Comparison of ENCODE assay signal across 25 cellular contexts in genomic region chr12:21566223-21566906, GRCh38. TPM values are rescaled to one million over a fixed set of nuclear protein-coding genes. Genes with fewer than 3 reads are reported as not detected.
DNase-seq lines count a peak whose midpoint lies in the region; ATAC-seq, FAIRE-seq and TF ChIP-seq lines count a peak whose summit lies in the region.
"Had no signal": no experiment of that assay in that cellular context is flagged by ENCODE, and none has a peak within 500 bp of the region (broad histone marks: within the 10 kb centered on the region; RNA-seq: fewer than 3 reads in every experiment).

No MANE protein-coding gene starts in this region.

- FAIRE-seq in A549 (lab: Jason Lieb, UNC) (no peak), kidney (lab: Jason Lieb, UNC) (peak; percentile 62)
- FAIRE-seq: GM19239, HTR-8/SVneo had no signal

- TF ChIP-seq CTCF in A549 (IDR thresholded peaks at IDR 0.05) (no peak), choroid plexus epithelial cell (conservative IDR thresholded peaks at IDR 0.05; ENCODE audit: low read depth, low read length) (no peak), kidney (IDR thresholded peaks at IDR 0.05; ENCODE audit: borderline replicate concordance, extremely low read depth, insufficient read depth) (no peak), A673 (conservative IDR thresholded peaks at IDR 0.05; ENCODE audit: low read depth, low read length) (no peak)

- no peak overlapping the region for H3K9ac ChIP-seq in kidney (ENCODE audit: low read length in 2 of 2)
- H3K9ac ChIP-seq: GM23248 had no signal

- H3K27ac ChIP-seq in A549: peak overlapping the region; percentile 15 to 78; a peak in 5 of 6 replicates
- peak overlapping the region in 1 of 2 donors; percentile 37 for H3K27ac ChIP-seq in kidney (ENCODE audit: low read depth in 2 of 2, low read length in 2 of 2)
- H3K27ac ChIP-seq in A673 (ENCODE audit: low read depth, low read length, poor library complexity, severe bottlenecking): no peak overlapping the region
- H3K27ac ChIP-seq: 22Rv1, GM23248 had no signal

- H3K36me3 ChIP-seq in kidney (ENCODE audit: control insufficient read depth in 1 of 2, insufficient read depth in 2 of 2, low read length in 2 of 2) (no peaks in the 10 kb centered on the region), A673 (ENCODE audit: insufficient read depth, low read length, poor library complexity, severe bottlenecking) (no peaks in the 10 kb centered on the region)
- H3K36me3 ChIP-seq: BE2C, HAP-1 had no signal

- peaks cover 54% of the 10 kb centered on the region for H3K4me1 ChIP-seq in A549
- H3K4me1 ChIP-seq in kidney (ENCODE audit: control insufficient read depth in 1 of 2, insufficient read depth in 1 of 2, low read depth in 1 of 2, low read length in 2 of 2): peaks cover 0 to 3% of the 10 kb centered on the region in 2 donors
- H3K4me1 ChIP-seq in A673 (ENCODE audit: insufficient read depth, low read length, poor library complexity, severe bottlenecking): no peaks in the 10 kb centered on the region
- H3K4me1 ChIP-seq: BE2C, HAP-1 had no signal

- intact Hi-C loops in kidney (cut with DNase I) (no loop called here), A673 (cut with micrococcal nuclease; ENCODE audit: unreplicated experiment) (no loop called here)

- H3K4me2 ChIP-seq in A549: peak overlapping the region; percentile 73

- no peaks in the 10 kb centered on the region for H3K27me3 ChIP-seq in A673 (replicated peaks; ENCODE audit: insufficient read depth, low read depth, low read length, poor library complexity)

- H3K4me3 ChIP-seq in A549: no peak overlapping the region
- H3K4me3 ChIP-seq in choroid plexus epithelial cell (ENCODE audit: low read depth, low read length): no peak overlapping the region
- no peak overlapping the region for H3K4me3 ChIP-seq in kidney (ENCODE audit: low read length in 2 of 2)
- H3K4me3 ChIP-seq in A673 (ENCODE audit: low read depth, low read length, poor library complexity, severe bottlenecking): no peak overlapping the region
- H3K4me3 ChIP-seq: GM23248, HAP-1 had no signal

- CTCF ChIA-PET in A549 (lab: Yijun Ruan, JAX): no interaction called here
- CTCF ChIA-PET in A673 (lab: Charles Lee): no interaction called here

- peak in 1 of 2 experiments; percentile 30; a peak in 1 of 6 replicates for ATAC-seq in A549

- BruUV-seq in A673 (replicated peaks; lab: Mats Ljungman, UMichigan): no TSS peak

- DNase-seq in A549 (ENCODE audit: low read depth in 1 of 2, low spot score in 1 of 2) (peak in 1 of 2 experiments; percentile 62), choroid plexus epithelial cell (ENCODE audit: low read depth) (peak; percentile 78), kidney (no peak), mucosa of gallbladder (ENCODE audit: low spot score) (peak; percentile 17), GDM1 (lab: John Stamatoyannopoulos, UW) (no peak), A673 (ENCODE audit: low spot score) (no peak), cerebellum (ENCODE audit: low spot score) (no peak)
- DNase-seq in stimulated activated naive CD4-positive, alpha-beta T cell treated with Interleukin-2 at 50 U/mL for 16 hours (lab: John Stamatoyannopoulos, UW): no peak
- DNase-seq: BE2C; CD4-positive, CD25-positive, alpha-beta regulatory T cell; COR-L47; DMS153; GF-D8; GM23248; NCI-H1105; NCI-H1694; NCI-H510A; NCI-H748 treated with DMSO at 0.1 percent for 48 hours; NK-92 treated with Interleukin-12 subunit alpha and Interleukin-12 subunit beta, amount 100 ng/mL, for 24 hours; SHP77 had no signal

- no peak for TF ChIP-seq EP300 in A549 (IDR thresholded peaks at IDR 0.05)

- WGBS in A549 (ENCODE audit: missing lambda C conversion rate): 35% methylated on average over 5 of the region's 5 CpGs

- no peak for TF ChIP-seq RAD21 in A549 (conservative IDR thresholded peaks at IDR 0.05 in 1 of 2, IDR thresholded peaks at IDR 0.05 in 1 of 2)

- no peaks in the 10 kb centered on the region for H3K9me3 ChIP-seq in A549
- no peaks in the 10 kb centered on the region for H3K9me3 ChIP-seq in kidney (ENCODE audit: control insufficient read depth in 1 of 2, low read length in 2 of 2)
- no peaks in the 10 kb centered on the region for H3K9me3 ChIP-seq in A673 (ENCODE audit: low read depth, low read length, poor library complexity, severe bottlenecking)
- H3K9me3 ChIP-seq: BE2C, HAP-1 had no signal

- POLR2A ChIA-PET in A549 (lab: Yijun Ruan, JAX) (interaction anchor here (0.6 kb wide), 1 partner anchor 75 kb away, joined by 7 read pairs; no protein-coding TSS in a partner anchor), A673 (lab: Charles Lee; ENCODE audit: low non-redundant PET) (no interaction called here)

- no peak for TF ChIP-seq POLR2A in A549 (IDR thresholded peaks at IDR 0.05; ENCODE audit: low read length)

TF ChIP-seq in A549, 52 proteins besides CTCF, POLR2A, EP300 and RAD21:
- TF ChIP-seq HES2 (IDR thresholded peaks at IDR 0.05) (0 out of 2 replicates have a peak, but pooled peaks have one; percentile 33), USF2 (IDR thresholded peaks at IDR 0.05) (no peak), JUN (IDR thresholded peaks at IDR 0.05) (no peak), ZSCAN20 (CRISPR knock-in tag; IDR thresholded peaks at IDR 0.05) (no peak), TFCP2L1 (CRISPR knock-in tag; IDR thresholded peaks at IDR 0.05) (no peak), SREBF2 (IDR thresholded peaks at IDR 0.05) (no peak), CEBPB (IDR thresholded peaks at IDR 0.05) (peak; percentile 48 to 53; a peak in 2 of 4 replicates), HDAC2 (IDR thresholded peaks at IDR 0.05) (peak; percentile 76; the same call in 1 of the 2 replicates), RARB (CRISPR knock-in tag; IDR thresholded peaks at IDR 0.05) (no peak), KDM1A (IDR thresholded peaks at IDR 0.05; ENCODE audit: low read depth) (0 out of 2 replicates have a peak, but pooled peaks have one; percentile 62)

RNA-seq across cellular contexts. Expression of gene GYS2, which starts 38.3 kb away (rescaled TPM):
- polyA plus RNA-seq in A549 (2011; rRNA removed): 0.19 TPM in 2 replicates
- polyA plus RNA-seq in A549 (2012; cell fraction: cytosol; rRNA removed): 0.01 TPM in 1 of 2 replicates, not detected in the other
- 0.04 and 0.15 TPM in 2 replicates for polyA plus RNA-seq in A549 (2012; cell fraction: nucleus; rRNA removed)
- 0.04 TPM in 1 of 3 replicates, not detected in the others for polyA plus RNA-seq in A549 (2017; fragmentation: RNase III; extraction: RNeasy Plus Mini Kit Qiagen cat#74134 plus additional on column Dnase treatment)
- polyA minus RNA-seq in A549 (2011; rRNA and poly(A)+ RNA removed): not detected in 2 replicates
- not detected for total RNA-seq in kidney
- polyA plus RNA-seq in kidney (ENCODE audit: insufficient read depth, low read depth, low replicate concordance): not detected
- not detected for total RNA-seq in mucosa of gallbladder
- 0.11 TPM in 1 of 2 replicates, not detected in the other for total RNA-seq in A673 (2021)
- total RNA-seq in cerebellum: not detected
- total RNA-seq: CD4-positive, CD25-positive, alpha-beta regulatory T cell; Daoy; GM23248 had no signal
- polyA plus RNA-seq: GM23248 had no signal

RNA-seq across cellular contexts. Expression of gene SPX, which starts 40.3 kb away (rescaled TPM):
- polyA plus RNA-seq in A549 (2011; rRNA removed): 34.4 and 39.8 TPM in 2 replicates
- polyA plus RNA-seq in A549 (2012; cell fraction: cytosol; rRNA removed): 2.3 and 2.5 TPM in 2 replicates
- polyA plus RNA-seq in A549 (2012; cell fraction: nucleus; rRNA removed): 0.54 and 0.92 TPM in 2 replicates
- 2.7 to 3.2 TPM (median 2.9 TPM) in 3 replicates for polyA plus RNA-seq in A549 (2017; fragmentation: RNase III; extraction: RNeasy Plus Mini Kit Qiagen cat#74134 plus additional on column Dnase treatment)
- 3.1 and 4.5 TPM in 2 replicates for polyA minus RNA-seq in A549 (2011; rRNA and poly(A)+ RNA removed)
- total RNA-seq in kidney: 52.2 TPM
- 28.2 TPM for polyA plus RNA-seq in kidney (ENCODE audit: insufficient read depth, low read depth, low replicate concordance)
- 0.29 TPM for total RNA-seq in mucosa of gallbladder
- total RNA-seq in A673 (2021): 0.28 and 0.85 TPM in 2 replicates
- 1.5 TPM for total RNA-seq in cerebellum

Comparison
In these comparisons a context has a peak if more than half of its experiments do, and no peak if none do; other contexts are left out.
1. DNase-seq: peak in choroid plexus epithelial cell (single experiment) and mucosa of gallbladder (single experiment); none in kidney (single experiment), GDM1 (single experiment), stimulated activated naive CD4-positive, alpha-beta T cell treated with Interleukin-2 at 50 U/mL for 16 hours (single experiment), A673 (single experiment) and cerebellum (single experiment).
2. RNA of gene SPX, which starts 40.3 kb away (total RNA-seq): 52.2 TPM in kidney (single experiment); 1.5 TPM in cerebellum (single experiment), 0.29 TPM in mucosa of gallbladder (single experiment) and 0.28 to 0.85 TPM in A673; every median in the first group is over 10 times any median in the second.